20 cellular contexts compared by ENCODE assay signal in the genomic region with DNA sequence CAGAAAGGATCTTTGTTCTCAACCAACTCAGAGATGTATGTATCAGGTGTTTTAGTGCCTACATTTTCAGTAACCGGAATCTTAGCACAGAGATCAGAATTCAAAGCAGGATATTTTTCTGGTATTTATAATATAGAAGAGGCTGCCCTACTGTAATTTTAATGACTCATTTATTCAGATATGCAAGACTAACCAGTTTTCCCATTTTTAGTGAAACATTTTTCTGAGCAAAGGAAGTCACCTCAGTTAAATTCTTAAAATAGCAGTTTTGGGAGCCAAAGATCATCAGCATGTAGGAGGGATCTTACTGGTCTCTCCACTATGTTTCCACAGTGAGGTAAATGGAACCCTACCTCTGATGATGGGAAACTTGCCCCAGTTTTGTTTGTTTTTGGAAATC. TPM values are rescaled to one million over a fixed set of nuclear protein-coding genes. Genes with fewer than 3 reads are reported as not detected.
DNase-seq lines count a peak whose midpoint lies in the region; ATAC-seq and TF ChIP-seq lines count a peak whose summit lies in the region.
"Had no signal": no experiment of that assay in that cellular context is flagged by ENCODE, and none has a peak within 500 bp of the region (broad histone marks: within the 10 kb centered on the region; RNA-seq: fewer than 3 reads in every experiment).

No MANE protein-coding gene starts in this region.

- H3K4me3 Mint-ChIP-seq in HFFc6 = no peak overlapping the region
- no peak overlapping the region for H3K4me3 Mint-ChIP-seq in natural killer cell treated with Interleukin-12 subunit alpha and Interleukin-12 subunit beta and Interleukin-15 and Interleukin-18, amount 100 ng/mL, for 72 hours
- H3K4me3 Mint-ChIP-seq: CD4-positive, CD25-positive, alpha-beta regulatory T cell; T-helper 1 cell treated with Interleukin-12 subunit alpha and Interleukin-12 subunit beta and Interleukin-4 antibody, amounts not matched to agents 30 μg/mL and 1 μg/mL, for 36 hours had no signal

- no peak for ATAC-seq in natural killer cell treated with Interleukin-12 subunit alpha and Interleukin-12 subunit beta and Interleukin-15 and Interleukin-18, amount 100 ng/mL, for 72 hours
- ATAC-seq: K562 had no signal

- TF ChIP-seq CTCF in HFFc6 (IDR thresholded peaks at IDR 0.05) (no peak), fibroblast of the aortic adventitia (IDR thresholded peaks at IDR 0.05; ENCODE audit: insufficient read depth, low read length) (no peak), GM13977 (IDR thresholded peaks at IDR 0.05; ENCODE audit: extremely low read depth, insufficient read depth, missing control alignments) (no peak)

- H3K27ac Mint-ChIP-seq in HFFc6 = peak overlapping the region; percentile 20
- no peak overlapping the region for H3K27ac Mint-ChIP-seq in natural killer cell treated with Interleukin-12 subunit alpha and Interleukin-12 subunit beta and Interleukin-15 and Interleukin-18, amount 100 ng/mL, for 72 hours
- H3K27ac Mint-ChIP-seq: CD4-positive, CD25-positive, alpha-beta regulatory T cell; T-helper 1 cell treated with Interleukin-12 subunit alpha and Interleukin-12 subunit beta and Interleukin-4 antibody, amounts not matched to agents 30 μg/mL and 1 μg/mL, for 36 hours had no signal

- H3K4me3 ChIP-seq in fibroblast of the aortic adventitia (ENCODE audit: low read depth, low read length) = no peak overlapping the region
- H3K4me3 ChIP-seq: HAP-1, K562 had no signal

- peak; percentile 25 for DNase-seq in AG20443 (ENCODE audit: low spot score)
- peak; percentile 16 for DNase-seq in HFFc6
- DNase-seq in amniotic stem cell (lab: John Stamatoyannopoulos, UW) = peak; percentile 9
- DNase-seq in fibroblast of the aortic adventitia (ENCODE audit: low read depth) = peak; percentile 22
- no peak for DNase-seq in GM13977 (ENCODE audit: low spot score)
- DNase-seq in activated CD4-positive, alpha-beta T cell treated with anti-CD3 and anti-CD28 coated beads for 48 hours = no peak
- no peak for DNase-seq in NCI-H1694 treated with DMSO at 0.1 percent for 48 hours (lab: John Stamatoyannopoulos, UW)
- no peak for DNase-seq in natural killer cell treated with Interleukin-12 subunit alpha and Interleukin-12 subunit beta and Interleukin-15 and Interleukin-18, amount 100 ng/mL, for 72 hours (ENCODE audit: low spot score)
- DNase-seq: AML-193; Calu3; CD4-positive, CD25-positive, alpha-beta regulatory T cell; DMS79; GDM1; NCI-H1436; NCI-H2029 treated with DMSO at 0.1 percent for 48 hours; NCI-H510A treated with DMSO at 0.1 percent for 48 hours; NCI-H82 had no signal

- in situ Hi-C loops in GM13977 (cut with MboI; ENCODE audit: low pct_unique_long_range_greater_than_20kb, low sequenced_read_pairs, unreplicated experiment) = no loop called here

- peaks cover 62% of the 10 kb centered on the region for H3K36me3 Mint-ChIP-seq in HFFc6 (ENCODE audit: low read depth)
- H3K36me3 Mint-ChIP-seq in natural killer cell treated with Interleukin-12 subunit alpha and Interleukin-12 subunit beta and Interleukin-15 and Interleukin-18, amount 100 ng/mL, for 72 hours = peaks cover 16% of the 10 kb centered on the region

- no peaks in the 10 kb centered on the region for H3K9me3 Mint-ChIP-seq in HFFc6
- no peaks in the 10 kb centered on the region for H3K9me3 Mint-ChIP-seq in natural killer cell treated with Interleukin-12 subunit alpha and Interleukin-12 subunit beta and Interleukin-15 and Interleukin-18, amount 100 ng/mL, for 72 hours
- H3K9me3 Mint-ChIP-seq: T-helper 1 cell treated with Interleukin-12 subunit alpha and Interleukin-12 subunit beta and Interleukin-4 antibody, amounts not matched to agents 30 μg/mL and 1 μg/mL, for 36 hours had no signal

- H3K4me1 Mint-ChIP-seq in HFFc6 (ENCODE audit: low read depth) = peaks cover 38% of the 10 kb centered on the region
- no peaks in the 10 kb centered on the region for H3K4me1 Mint-ChIP-seq in natural killer cell treated with Interleukin-12 subunit alpha and Interleukin-12 subunit beta and Interleukin-15 and Interleukin-18, amount 100 ng/mL, for 72 hours (ENCODE audit: low read depth in 2 of 2)

- no peaks in the 10 kb centered on the region; the same call in 1 of the 2 replicates for H3K27me3 Mint-ChIP-seq in HFFc6 (ENCODE audit: insufficient read depth)
- H3K27me3 Mint-ChIP-seq in natural killer cell treated with Interleukin-12 subunit alpha and Interleukin-12 subunit beta and Interleukin-15 and Interleukin-18, amount 100 ng/mL, for 72 hours = no peaks in the 10 kb centered on the region
- H3K27me3 Mint-ChIP-seq: CD4-positive, CD25-positive, alpha-beta regulatory T cell had no signal

RNA-seq across cellular contexts. Expression of a gene that starts 42.0 kb away (rescaled TPM):
- total RNA-seq in HFFc6 (2021; fragmentation: NEBNext Ultra II Directional; extraction: Animal tissue kit (Norgen Biotek cat#: 25700)) = 100 to 1,000 TPM; 177 to 227 (median 212) TPM
- 135 and 204 TPM in 2 replicates for total RNA-seq in fibroblast of the aortic adventitia (ENCODE audit: low replicate concordance)
- total RNA-seq in natural killer cell treated with Interleukin-12 subunit alpha and Interleukin-12 subunit beta and Interleukin-15 and Interleukin-18, amount 100 ng/mL, for 72 hours = 100 to 1,000 TPM in 1 of 2 donors, 10 to 100 TPM in 1; 92.6 to 137 TPM

Comparison
In these comparisons a context has a peak if more than half of its experiments do, and no peak if none do; other contexts are left out.
1. DNase-seq: peak in AG20443 (single experiment), HFFc6 (single experiment), amniotic stem cell (single experiment) and fibroblast of the aortic adventitia (single experiment); none in GM13977 (single experiment), activated CD4-positive, alpha-beta T cell treated with anti-CD3 and anti-CD28 coated beads for 48 hours (single experiment), NCI-H1694 treated with DMSO at 0.1 percent for 48 hours (single experiment) and natural killer cell treated with Interleukin-12 subunit alpha and Interleukin-12 subunit beta and Interleukin-15 and Interleukin-18, amount 100 ng/mL, for 72 hours (single experiment).